ENCODE assay signal across 13 cellular contexts in the genomic region with DNA sequence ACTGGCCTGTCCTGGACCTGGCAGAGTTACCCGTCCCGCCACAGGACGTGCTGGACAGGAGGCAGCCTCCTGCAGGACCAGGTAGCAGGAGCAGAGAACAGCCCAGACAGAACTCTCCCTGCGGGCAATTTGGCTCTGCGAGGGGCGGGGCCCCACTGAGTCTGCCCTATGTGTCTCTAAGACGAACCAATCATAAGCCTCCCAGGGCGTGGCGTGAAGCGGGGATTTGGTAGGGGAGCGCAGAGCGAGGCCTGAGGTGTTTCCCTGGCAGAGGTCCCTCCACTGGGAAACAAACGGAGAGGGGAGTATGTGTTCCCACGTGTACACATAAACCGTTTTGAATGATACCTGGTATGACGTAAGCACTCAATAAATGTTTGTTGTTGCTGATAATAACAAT. TPM values are rescaled to one million over a fixed set of nuclear protein-coding genes. Genes with fewer than 3 reads are reported as not detected.
DNase-seq lines count a peak whose midpoint lies in the region; ATAC-seq, FAIRE-seq and TF ChIP-seq lines count a peak whose summit lies in the region.
"Had no signal": no experiment of that assay in that cellular context is flagged by ENCODE, and none has a peak within 500 bp of the region (broad histone marks: within the 10 kb centered on the region; RNA-seq: fewer than 3 reads in every experiment).

No MANE protein-coding gene starts in this region.

- no peak overlapping the region for H3K18ac ChIP-seq in trophoblast cell (ENCODE audit: low read length)

- no peak overlapping the region for H3K23ac ChIP-seq in trophoblast cell (ENCODE audit: low read length)

- TF ChIP-seq CTCF in SK-N-SH (IDR thresholded peaks at IDR 0.05): no peak
- no peak for TF ChIP-seq CTCF in GM12878 (IDR thresholded peaks at IDR 0.05 in 2 of 3, conservative IDR thresholded peaks at IDR 0.05 in 1 of 3; ENCODE audit: control insufficient read depth in 2 of 3, extremely low read depth in 1 of 3, insufficient read depth in 1 of 3, low read depth in 3 of 3, low read length in 3 of 3)
- TF ChIP-seq CTCF in brain microvascular endothelial cell (IDR thresholded peaks at IDR 0.05; ENCODE audit: low read depth, low read length, missing control alignments): no peak

- H3K4me1 ChIP-seq in SK-N-SH (ENCODE audit: control insufficient read depth in 1 of 2, insufficient read depth in 2 of 2, low read depth in 1 of 2, low read length in 1 of 2) (peaks cover 17 to 51% of the 10 kb centered on the region in 2 experiments; a peak in 3 of 4 replicates), GM12878 (ENCODE audit: control insufficient read depth, insufficient read depth, low read length) (peaks cover 70% of the 10 kb centered on the region), trophoblast cell (ENCODE audit: control insufficient read depth in 1 of 2, insufficient read depth in 2 of 2, low read length in 2 of 2) (peaks cover 11 to 17% of the 10 kb centered on the region in 2 experiments)

- H2BK12ac ChIP-seq in trophoblast cell (ENCODE audit: low read length): no peak overlapping the region

- H3K9ac ChIP-seq in SK-N-SH: no peak overlapping the region
- H3K9ac ChIP-seq in GM12878 (ENCODE audit: control insufficient read depth, insufficient read depth, low read length): no peak overlapping the region
- no peak overlapping the region for H3K9ac ChIP-seq in trophoblast cell (ENCODE audit: low read length)

- H4K12ac ChIP-seq in trophoblast cell (ENCODE audit: low read depth, low read length): no peak overlapping the region

- ATAC-seq in SK-N-SH treated with all-trans-retinoic acid at 6 μM for 48 hours: no peak
- ATAC-seq in GM12878: no peak

- no peak overlapping the region for H3K4me3 ChIP-seq in SK-N-SH (ENCODE audit: low read depth in 2 of 2, low read length in 1 of 2)
- no peak overlapping the region for H3K4me3 ChIP-seq in GM12878
- H3K4me3 ChIP-seq in trophoblast cell (ENCODE audit: low read depth, low read length): no peak overlapping the region
- no peak overlapping the region for H3K4me3 ChIP-seq in brain microvascular endothelial cell (ENCODE audit: low read depth, low read length)
- H3K4me3 ChIP-seq: colonic mucosa had no signal

- TF ChIP-seq POLR2A in GM12878 (IDR thresholded peaks at IDR 0.05; ENCODE audit: low read depth, low read length): no peak

- POLR2A ChIA-PET in SK-N-SH (lab: Yijun Ruan, JAX): no interaction called here
- POLR2A ChIA-PET in GM12878 (lab: Charles Lee): interaction anchor here (2.5 to 23.1 kb wide), 3 partner anchors 14 to 39 kb away, joined by 20 to 434 read pairs (median 289); no protein-coding TSS in a partner anchor

- H2BK5ac ChIP-seq in trophoblast cell (ENCODE audit: low read depth, low read length, poor library complexity): no peak overlapping the region

- no peaks in the 10 kb centered on the region for H3K36me3 ChIP-seq in SK-N-SH (replicated peaks in 1 of 2; ENCODE audit: control insufficient read depth in 1 of 2, insufficient read depth in 2 of 2, low read length in 1 of 2)
- peaks cover 3 to 22% of the 10 kb centered on the region in 2 experiments for H3K36me3 ChIP-seq in GM12878 (ENCODE audit: control insufficient read depth in 2 of 2, insufficient read depth in 2 of 2, low read length in 1 of 2)
- no peaks in the 10 kb centered on the region for H3K36me3 ChIP-seq in trophoblast cell (ENCODE audit: control insufficient read depth in 1 of 2, insufficient read depth in 2 of 2, low read length in 2 of 2)
- no peaks in the 10 kb centered on the region for H3K36me3 ChIP-seq in brain microvascular endothelial cell (replicated peaks)
- H3K36me3 ChIP-seq: colonic mucosa had no signal

- in situ Hi-C loops in GM12878 (cut with MboI): no loop called here
- in situ Hi-C loops in brain microvascular endothelial cell (cut with HindIII; ENCODE audit: low pct_ligation_motif_present, low sequenced_read_pairs): no loop called here

- FAIRE-seq in GM12878 (lab: Jason Lieb, UNC): no peak
- FAIRE-seq: kidney had no signal

- no peak for TF ChIP-seq RAD21 in SK-N-SH (IDR thresholded peaks at IDR 0.05; ENCODE audit: low read length)
- no peak for TF ChIP-seq RAD21 in GM12878 (IDR thresholded peaks at IDR 0.05; ENCODE audit: insufficient read depth, low read depth, low read length)

- RAD21 ChIA-PET in GM12878 (lab: Charles Lee; ENCODE audit: unreplicated experiment): interaction anchor here (0.7 to 7.3 kb wide), 6 partner anchors 13 to 44 kb away, joined by 3 to 84 read pairs (median 18); no protein-coding TSS in a partner anchor

- H3K4ac ChIP-seq in trophoblast cell (ENCODE audit: low read depth, low read length): no peak overlapping the region

- H4K20me1 ChIP-seq in SK-N-SH (ENCODE audit: insufficient read depth) (no peaks in the 10 kb centered on the region), GM12878 (ENCODE audit: control insufficient read depth, insufficient read depth) (no peaks in the 10 kb centered on the region)

- BruUV-seq in GM12878 (replicated peaks; lab: Mats Ljungman, UMichigan): no TSS peak

- 96% methylated on average over 16 of the region's 16 CpGs for WGBS in SK-N-SH (ENCODE audit: low lambda C conversion rate)
- 78% methylated on average over 16 of the region's 16 CpGs for WGBS in GM12878 (ENCODE audit: insufficient coverage, insufficient replicate concordance, low lambda C conversion rate, missing lambda C conversion rate)
- WGBS in trophoblast cell (ENCODE audit: extremely low coverage, insufficient coverage, insufficient read length): no CpG with 5 or more reads among the region's 16 CpGs

- H2AK5ac ChIP-seq in trophoblast cell (ENCODE audit: low read length): no peak overlapping the region

- H3K9me3 ChIP-seq in SK-N-SH (no peaks in the 10 kb centered on the region), GM12878 (replicated peaks; ENCODE audit: control insufficient read depth, insufficient read depth, low read length) (no peaks in the 10 kb centered on the region), trophoblast cell (ENCODE audit: insufficient read depth, low read depth, low read length) (peaks cover 1% of the 10 kb centered on the region)
- H3K9me3 ChIP-seq: colonic mucosa had no signal

- H3K27ac ChIP-seq in SK-N-SH (ENCODE audit: low read depth in 2 of 2, low read length in 1 of 2): no peak overlapping the region
- H3K27ac ChIP-seq in GM12878 (ENCODE audit: control insufficient read depth, insufficient read depth): peak overlapping the region; percentile 88
- no peak overlapping the region for H3K27ac ChIP-seq in trophoblast cell (ENCODE audit: low read depth, low read length)
- H3K27ac ChIP-seq in brain microvascular endothelial cell: no peak overlapping the region
- H3K27ac ChIP-seq: 22Rv1, colonic mucosa had no signal

- CTCF ChIA-PET in SK-N-SH (lab: Yijun Ruan, JAX) (interaction anchor here (0.6 to 4.3 kb wide), 4 partner anchors 17 to 48 kb away, joined by 3 to 38 read pairs (median 12); no protein-coding TSS in a partner anchor), GM12878 (lab: Yijun Ruan, JAX) (interaction anchor here (0.9 to 11.7 kb wide), 6 partner anchors 14 to 55 kb away, joined by 3 to 109 read pairs (median 4); no protein-coding TSS in a partner anchor)

- H2BK120ac ChIP-seq in trophoblast cell (ENCODE audit: insufficient read depth, low read length, poor library complexity): no peak overlapping the region

- H3F3A ChIP-seq in SK-N-SH (replicated peaks; ENCODE audit: insufficient read depth): peaks cover 10% of the 10 kb centered on the region

- no peak overlapping the region for H3K14ac ChIP-seq in trophoblast cell (ENCODE audit: low read length)

- no peak overlapping the region for H4K8ac ChIP-seq in trophoblast cell (ENCODE audit: low read depth, low read length)

- no peak overlapping the region for H3K4me2 ChIP-seq in SK-N-SH
- peak overlapping the region; percentile 93 for H3K4me2 ChIP-seq in GM12878 (ENCODE audit: control insufficient read depth, insufficient read depth)
- no peak overlapping the region for H3K4me2 ChIP-seq in trophoblast cell (ENCODE audit: low read length)

- H3K79me2 ChIP-seq in SK-N-SH (ENCODE audit: insufficient read depth) (peaks cover 6% of the 10 kb centered on the region; the same call in 1 of the 2 replicates), GM12878 (ENCODE audit: control insufficient read depth, insufficient read depth, low read length) (peaks cover 99% of the 10 kb centered on the region), trophoblast cell (ENCODE audit: control insufficient read depth, insufficient read depth, low read length, poor library complexity) (no peaks in the 10 kb centered on the region)

- no peak for TF ChIP-seq EP300 in SK-N-SH (IDR thresholded peaks at IDR 0.05; ENCODE audit: borderline replicate concordance in 1 of 2, low read depth in 1 of 2, low read length in 1 of 2)
- TF ChIP-seq EP300 in GM12878 (IDR thresholded peaks at IDR 0.05; ENCODE audit: borderline replicate concordance in 1 of 2, control insufficient read depth in 1 of 2, low read depth in 2 of 2, low read length in 2 of 2): no peak

- H2AFZ ChIP-seq in SK-N-SH (ENCODE audit: low read depth): no peak overlapping the region
- no peak overlapping the region for H2AFZ ChIP-seq in GM12878 (ENCODE audit: control insufficient read depth, low read depth, low read length)
- H2AFZ ChIP-seq in trophoblast cell (ENCODE audit: insufficient read depth, low read length, poor library complexity): no peak overlapping the region

- SMC1A ChIA-PET in GM12878 (lab: Charles Lee; ENCODE audit: uncharacterized antibody, unreplicated experiment): interaction anchor here (1.0 to 8.2 kb wide), 8 partner anchors 10 to 44 kb away, joined by 3 to 114 read pairs (median 10); no protein-coding TSS in a partner anchor

- intact Hi-C loops in GM12878 (cut with micrococcal nuclease; ENCODE audit: unreplicated experiment): no loop called here

- H3K9me2 ChIP-seq in SK-N-SH: no peaks in the 10 kb centered on the region

- DNase-seq in SK-N-SH (peak; percentile 1), NCI-H226 (peak; percentile 91), GM12878 (ENCODE audit: low read depth, low spot score) (no peak), trophoblast cell (peak; percentile 47 to 72), brain microvascular endothelial cell (no peak), LoVo (ENCODE audit: low spot score) (no peak), GF-D8 (lab: John Stamatoyannopoulos, UW) (no peak)
- DNase-seq: colonic mucosa, DMS79, kidney, T-helper 9 cell had no signal

- H4K91ac ChIP-seq in trophoblast cell (ENCODE audit: low read depth, low read length): no peak overlapping the region

- H3K79me1 ChIP-seq in trophoblast cell (ENCODE audit: low read length): no peaks in the 10 kb centered on the region

- no peaks in the 10 kb centered on the region for H3K27me3 ChIP-seq in SK-N-SH (ENCODE audit: insufficient read depth)
- no peaks in the 10 kb centered on the region for H3K27me3 ChIP-seq in GM12878 (replicated peaks in 1 of 2; ENCODE audit: control insufficient read depth in 2 of 2, insufficient read depth in 2 of 2, low read length in 1 of 2)
- H3K27me3 ChIP-seq in trophoblast cell (ENCODE audit: insufficient read depth, low read length): no peaks in the 10 kb centered on the region
- no peaks in the 10 kb centered on the region for H3K27me3 ChIP-seq in brain microvascular endothelial cell (replicated peaks)
- H3K27me3 ChIP-seq: colonic mucosa had no signal

RNA-seq across cellular contexts. Expression of gene CD82, which starts 7.4 kb away (rescaled TPM):
- polyA plus RNA-seq in SK-N-SH (2012; rRNA removed): 35.6 and 39.2 TPM in 2 replicates
- polyA plus RNA-seq in SK-N-SH (2012; cell fraction: cytosol; rRNA removed): 17.9 and 24.9 TPM in 2 replicates
- polyA plus RNA-seq in SK-N-SH (2012; cell fraction: nucleus; rRNA removed): 12.5 and 16.5 TPM in 2 replicates
- 202 and 214 TPM in 2 replicates for total RNA-seq in GM12878 (2013; cell fraction: nucleolus; rRNA removed)
- total RNA-seq in GM12878 (2014; rRNA removed): 60.0 and 69.4 TPM in 2 replicates
- 65.0 and 66.4 TPM in 2 replicates for total RNA-seq in GM12878 (2014; rRNA removed; fragmentation: Illumina TruSeq; extraction: Trizol)
- total RNA-seq in GM12878 (2021): 166 and 178 TPM in 2 replicates
- polyA plus RNA-seq in GM12878 (2011; ENCODE audit: low read depth): 57.7 TPM
- polyA plus RNA-seq in GM12878 (2011; rRNA removed): 94.5 and 176 TPM in 2 replicates
- polyA plus RNA-seq in GM12878 (2011; cell fraction: cytosol; rRNA removed): 223 and 282 TPM in 2 replicates
- 60.1 and 67.9 TPM in 2 replicates for polyA plus RNA-seq in GM12878 (2011; cell fraction: nucleus; rRNA removed)
- 108 and 130 TPM in 2 replicates for polyA plus RNA-seq in GM12878 (2012)
- 17.8 and 51.8 TPM in 2 replicates for polyA plus RNA-seq in GM12878 (2014; fragmentation: Illumina TruSeq; extraction: Trizol)
- 1 to 10 TPM; 5.2 to 8.2 TPM for polyA plus RNA-seq in GM12878 (2014; fragmentation: Nextera tagmentation; extraction: Ambion mirVana)
- 97.7 and 100 TPM in 2 replicates for polyA plus RNA-seq in GM12878 (2014; rRNA removed)
- 100 to 1,000 TPM; 159 to 180 TPM for polyA plus RNA-seq in GM12878 (2016; fragmentation: Nextera tagmentation; extraction: Ambion mirVana)
- polyA minus RNA-seq in GM12878 (2011; rRNA and poly(A)+ RNA removed): 136 and 174 TPM in 2 replicates
- polyA minus RNA-seq in GM12878 (2011; cell fraction: cytosol; rRNA and poly(A)+ RNA removed): 59.5 and 63.5 TPM in 2 replicates
- 29.3 and 45.1 TPM in 2 replicates for polyA minus RNA-seq in GM12878 (2011; cell fraction: nucleus; rRNA and poly(A)+ RNA removed)
- polyA plus RNA-seq in trophoblast cell (2013): 0.61 and 1.0 TPM in 2 replicates

Comparison
In these comparisons a context has a peak if more than half of its experiments do, and no peak if none do; other contexts are left out.
1. DNase-seq: peak in SK-N-SH (single experiment), NCI-H226 (single experiment) and trophoblast cell (2 of 2); none in GM12878 (single experiment), brain microvascular endothelial cell (single experiment), LoVo (single experiment) and GF-D8 (single experiment).